ENCODE assay signal across 10 cellular contexts in the genomic region with DNA sequence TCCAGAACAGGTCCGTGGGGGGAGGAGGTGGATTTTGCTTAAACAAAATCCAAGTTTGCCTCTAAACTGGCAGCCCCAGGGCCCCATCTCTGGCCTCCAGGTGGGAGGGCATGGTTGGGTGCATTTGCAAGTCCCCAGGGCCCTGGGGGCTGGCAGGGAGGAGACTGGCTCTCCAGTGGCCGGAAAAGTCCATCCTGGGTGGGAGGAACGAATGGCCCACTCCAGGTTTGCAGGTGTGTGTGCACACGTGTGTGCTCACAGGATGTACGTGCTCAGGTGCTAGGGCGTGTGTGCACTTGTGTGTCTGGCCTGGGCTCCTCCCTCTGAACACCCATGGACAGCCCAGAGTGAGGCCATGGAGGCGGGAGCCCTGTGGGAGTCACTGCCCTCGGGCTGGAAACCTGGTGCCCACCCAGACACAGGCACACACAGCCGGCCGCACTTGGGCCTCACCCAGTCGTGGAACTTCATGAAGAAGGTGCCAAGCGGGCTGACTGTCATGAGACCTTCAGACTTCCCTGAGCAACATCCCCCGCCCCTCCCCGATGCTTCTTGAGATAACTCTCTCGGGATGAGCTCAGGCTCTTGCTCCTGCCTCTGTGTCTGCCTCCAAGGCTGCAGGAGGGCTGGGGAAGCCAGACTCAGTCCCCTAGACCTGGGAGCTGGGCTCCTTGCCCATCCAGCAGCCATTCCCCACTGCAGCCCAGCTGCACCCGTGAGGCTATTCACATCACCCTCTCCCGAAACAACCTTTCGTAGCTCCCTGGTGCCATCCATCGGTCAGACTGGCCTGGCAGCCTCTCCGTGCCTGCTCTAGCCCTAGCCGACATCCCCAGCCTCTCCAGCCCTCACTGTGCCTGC. TPM values are rescaled to one million over a fixed set of nuclear protein-coding genes. Genes with fewer than 3 reads are reported as not detected.
A peak's percentile ranks its signal among the peaks of the same experiment; 100 is the strongest.
DNase-seq lines count a peak whose midpoint lies in the region; ATAC-seq and TF ChIP-seq lines count a peak whose summit lies in the region.
"Had no signal": no experiment of that assay in that cellular context is flagged by ENCODE, and none has a peak within 500 bp of the region (broad histone marks: within the 10 kb centered on the region; RNA-seq: fewer than 3 reads in every experiment).

No MANE protein-coding gene starts in this region.

- peak overlapping the region; percentile 54 for H3K4me3 ChIP-seq in thoracic aorta

- TF ChIP-seq CTCF in thoracic aorta (IDR thresholded peaks at IDR 0.05) = no peak

- H3K4me1 ChIP-seq in thoracic aorta (ENCODE audit: control insufficient read depth in 1 of 2, low read depth in 2 of 2) = peaks cover 16 to 56% of the 10 kb centered on the region in 2 donors

- peak overlapping the region; percentile 70 to 94 for H3K27ac ChIP-seq in thoracic aorta

- H3K9me3 ChIP-seq in thoracic aorta = no peaks in the 10 kb centered on the region

- no peaks in the 10 kb centered on the region for H3K36me3 ChIP-seq in thoracic aorta

- H3K27me3 ChIP-seq in thoracic aorta (replicated peaks; ENCODE audit: insufficient read depth) = no peaks in the 10 kb centered on the region

- CTCF ChIA-PET in HEK293T (lab: Yijun Ruan, JAX) = interaction anchor here (0.6 to 1.3 kb wide), 3 partner anchors 77 to 140 kb away, joined by 3 to 5 read pairs (median 3); no protein-coding TSS in a partner anchor

- peak; percentile 51 for DNase-seq in HT-29 (ENCODE audit: low spot score)
- DNase-seq in amniotic epithelial cell (ENCODE audit: low read depth) = peak; percentile 35
- DNase-seq in islet precursor cell = peak; percentile 85
- no peak for DNase-seq in thoracic aorta (ENCODE audit: low spot score)
- DNase-seq in HEK293T (ENCODE audit: extremely low spot score) = no peak
- DNase-seq in activated CD4-positive, alpha-beta T cell treated with anti-CD3 and anti-CD28 coated beads for 48 hours = no peak
- no peak for DNase-seq in SHP77 treated with DMSO at 0.1 percent for 48 hours (lab: John Stamatoyannopoulos, UW)
- DNase-seq: activated naive CD4-positive, alpha-beta T cell treated with anti-CD3 and anti-CD28 coated beads, Interleukin-2, amount 50 U/mL, for 16 hours had no signal

- no peak for ATAC-seq in thoracic aorta (ENCODE audit: insufficient number of reproducible peaks, low FRiP score, low read depth)
- no peak for ATAC-seq in HG03045 (IDR thresholded peaks at IDR 0.05; ENCODE audit: unreplicated experiment)
- ATAC-seq: naive thymus-derived CD4-positive, alpha-beta T cell had no signal

- POLR2A ChIA-PET in HEK293T (lab: Yijun Ruan, JAX) = interaction anchor here (1.1 to 1.6 kb wide), 2 partner anchors 34 to 52 kb away, joined by 3 read pairs; a partner anchor contains a TSS

TF ChIP-seq in HEK293T, 16 proteins besides CTCF, POLR2A, EP300 and RAD21:
- no peak for TF ChIP-seq HDGF (IDR thresholded peaks at IDR 0.05; ENCODE audit: borderline replicate concordance)
- TF ChIP-seq FOXK2 (IDR thresholded peaks at IDR 0.05) = no peak
- TF ChIP-seq NFRKB (IDR thresholded peaks at IDR 0.05) = no peak
- TF ChIP-seq, protein P1, sequence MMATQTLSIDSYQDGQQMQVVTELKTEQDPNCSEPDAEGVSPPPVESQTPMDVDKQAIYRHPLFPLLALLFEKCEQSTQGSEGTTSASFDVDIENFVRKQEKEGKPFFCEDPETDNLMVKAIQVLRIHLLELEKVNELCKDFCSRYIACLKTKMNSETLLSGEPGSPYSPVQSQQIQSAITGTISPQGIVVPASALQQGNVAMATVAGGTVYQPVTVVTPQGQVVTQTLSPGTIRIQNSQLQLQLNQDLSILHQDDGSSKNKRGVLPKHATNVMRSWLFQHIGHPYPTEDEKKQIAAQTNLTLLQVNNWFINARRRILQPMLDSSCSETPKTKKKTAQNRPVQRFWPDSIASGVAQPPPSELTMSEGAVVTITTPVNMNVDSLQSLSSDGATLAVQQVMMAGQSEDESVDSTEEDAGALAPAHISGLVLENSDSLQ (IDR thresholded peaks at IDR 0.05) = no peak
- no peak for TF ChIP-seq ARNT (IDR thresholded peaks at IDR 0.05)
- no peak for TF ChIP-seq ZNF384 (IDR thresholded peaks at IDR 0.05)
- no peak for TF ChIP-seq BHLHE40 (IDR thresholded peaks at IDR 0.05; ENCODE audit: borderline replicate concordance)

RNA-seq across cellular contexts. Expression of a gene that starts 9.4 kb away (rescaled TPM):
- 1.5 and 1.6 TPM in 2 replicates for total RNA-seq in HT-29 (2014; rRNA removed; shearing (Covaris generic))
- 10 to 100 TPM; 22.6 to 47.8 TPM for total RNA-seq in thoracic aorta

RNA-seq across cellular contexts. Expression of a gene that starts 16.8 kb away (rescaled TPM):
- total RNA-seq in HT-29 (2014; rRNA removed; shearing (Covaris generic)) = 9.8 and 11.6 TPM in 2 replicates
- total RNA-seq in thoracic aorta = 1 to 10 TPM; 3.1 to 4.6 TPM

RNA-seq across cellular contexts. Expression of a gene that starts 44.1 kb away (rescaled TPM):
- not detected in 2 replicates for total RNA-seq in HT-29 (2014; rRNA removed; shearing (Covaris generic))
- total RNA-seq in thoracic aorta = under 1 TPM in 1 of 2 donors, not detected in 1; 0.35 TPM

RNA-seq across cellular contexts. Expression of a gene that starts 52.1 kb away (rescaled TPM):
- total RNA-seq in HT-29 (2014; rRNA removed; shearing (Covaris generic)) = 45.4 and 45.7 TPM in 2 replicates
- 1 to 10 TPM; 1.6 to 6.5 TPM for total RNA-seq in thoracic aorta

Comparison
In these comparisons a context has a peak if more than half of its experiments do, and no peak if none do; other contexts are left out.
1. DNase-seq: peak in HT-29 (single experiment), amniotic epithelial cell (single experiment) and islet precursor cell (single experiment); none in thoracic aorta (single experiment), HEK293T (single experiment), activated CD4-positive, alpha-beta T cell treated with anti-CD3 and anti-CD28 coated beads for 48 hours (single experiment) and SHP77 treated with DMSO at 0.1 percent for 48 hours (single experiment).